In genomic region chr17:50325906-50326305, GRCh38 we compare ENCODE assay signal across 21 cellular contexts. TPM values are rescaled to one million over a fixed set of nuclear protein-coding genes. Genes with fewer than 3 reads are reported as not detected.
"Had no signal": no experiment of that assay in that cellular context is flagged by ENCODE, and none has a peak within 500 bp of the region (broad histone marks: within the 10 kb centered on the region; RNA-seq: fewer than 3 reads in every experiment).

No MANE protein-coding gene starts in this region.

- H3K27me3 Mint-ChIP-seq: activated naive CD8-positive, alpha-beta T cell treated with anti-CD3 and anti-CD28 coated beads for 36 hours had no signal

- H3K36me3 Mint-ChIP-seq: activated naive CD4-positive, alpha-beta T cell treated with anti-CD3 and anti-CD28 coated beads, Interleukin-2, amount 10 ng/mL, durations not matched to agents 7 days and 5 days; activated naive CD8-positive, alpha-beta T cell treated with anti-CD3 and anti-CD28 coated beads for 36 hours; T-cell had no signal

- H3K4me3 Mint-ChIP-seq: activated CD4-positive, alpha-beta T cell treated with anti-CD3 and anti-CD28 coated beads for 36 hours; activated naive CD4-positive, alpha-beta T cell treated with anti-CD3 and anti-CD28 coated beads, Interleukin-2, amount 10 ng/mL, durations not matched to agents 7 days and 5 days; activated naive CD8-positive, alpha-beta T cell treated with anti-CD3 and anti-CD28 coated beads for 36 hours; T-cell had no signal

- H3K4me1 Mint-ChIP-seq: activated naive CD4-positive, alpha-beta T cell treated with anti-CD3 and anti-CD28 coated beads, Interleukin-2, amount 10 ng/mL, durations not matched to agents 7 days and 5 days; activated naive CD8-positive, alpha-beta T cell treated with anti-CD3 and anti-CD28 coated beads for 36 hours; T-cell had no signal

- DNase-seq: activated CD4-positive, alpha-beta T cell treated with anti-CD3 and anti-CD28 coated beads for 36 hours; activated CD4-positive, CD25-positive, alpha-beta regulatory T cell; activated gamma-delta T cell treated with Interleukin-2 at 50 U/mL for 16 hours; activated naive CD4-positive, alpha-beta T cell treated with anti-CD3 and anti-CD28 coated beads, Interleukin-2, amount 10 ng/mL, durations not matched to agents 7 days and 5 days; activated naive CD8-positive, alpha-beta T cell treated with anti-CD3 and anti-CD28 coated beads for 36 hours; activated T-cell treated with anti-CD3 and anti-CD28 coated beads for 4 hours; brain microvascular endothelial cell; cerebellar nuclear complex; NCI-H1092; NCI-H1417; NCI-H1930; NCI-H2171; NCI-H226; NCI-H526 treated with DMSO at 0.1 percent for 48 hours; NCI-H82; RPMI8226; T-cell; T-helper 2 cell; T1000 had no signal

- H3K9me3 Mint-ChIP-seq: activated naive CD4-positive, alpha-beta T cell treated with anti-CD3 and anti-CD28 coated beads, Interleukin-2, amount 10 ng/mL, durations not matched to agents 7 days and 5 days; activated naive CD8-positive, alpha-beta T cell treated with anti-CD3 and anti-CD28 coated beads for 36 hours; T-cell had no signal

- ATAC-seq: Right ventricle myocardium inferior, T-cell had no signal

- H3K27ac Mint-ChIP-seq: activated CD4-positive, alpha-beta T cell treated with anti-CD3 and anti-CD28 coated beads for 36 hours; activated naive CD4-positive, alpha-beta T cell treated with anti-CD3 and anti-CD28 coated beads, Interleukin-2, amount 10 ng/mL, durations not matched to agents 7 days and 5 days; activated naive CD8-positive, alpha-beta T cell treated with anti-CD3 and anti-CD28 coated beads for 36 hours; T-cell had no signal

RNA-seq across cellular contexts. Expression of gene TMEM92, which starts 51.6 kb away (rescaled TPM):
- total RNA-seq: activated naive CD8-positive, alpha-beta T cell treated with anti-CD3 and anti-CD28 coated beads for 36 hours; OCI-LY7; Right ventricle myocardium inferior; T-cell had no signal
